Comparison of ENCODE assay signal across 12 cellular contexts in the genomic region with DNA sequence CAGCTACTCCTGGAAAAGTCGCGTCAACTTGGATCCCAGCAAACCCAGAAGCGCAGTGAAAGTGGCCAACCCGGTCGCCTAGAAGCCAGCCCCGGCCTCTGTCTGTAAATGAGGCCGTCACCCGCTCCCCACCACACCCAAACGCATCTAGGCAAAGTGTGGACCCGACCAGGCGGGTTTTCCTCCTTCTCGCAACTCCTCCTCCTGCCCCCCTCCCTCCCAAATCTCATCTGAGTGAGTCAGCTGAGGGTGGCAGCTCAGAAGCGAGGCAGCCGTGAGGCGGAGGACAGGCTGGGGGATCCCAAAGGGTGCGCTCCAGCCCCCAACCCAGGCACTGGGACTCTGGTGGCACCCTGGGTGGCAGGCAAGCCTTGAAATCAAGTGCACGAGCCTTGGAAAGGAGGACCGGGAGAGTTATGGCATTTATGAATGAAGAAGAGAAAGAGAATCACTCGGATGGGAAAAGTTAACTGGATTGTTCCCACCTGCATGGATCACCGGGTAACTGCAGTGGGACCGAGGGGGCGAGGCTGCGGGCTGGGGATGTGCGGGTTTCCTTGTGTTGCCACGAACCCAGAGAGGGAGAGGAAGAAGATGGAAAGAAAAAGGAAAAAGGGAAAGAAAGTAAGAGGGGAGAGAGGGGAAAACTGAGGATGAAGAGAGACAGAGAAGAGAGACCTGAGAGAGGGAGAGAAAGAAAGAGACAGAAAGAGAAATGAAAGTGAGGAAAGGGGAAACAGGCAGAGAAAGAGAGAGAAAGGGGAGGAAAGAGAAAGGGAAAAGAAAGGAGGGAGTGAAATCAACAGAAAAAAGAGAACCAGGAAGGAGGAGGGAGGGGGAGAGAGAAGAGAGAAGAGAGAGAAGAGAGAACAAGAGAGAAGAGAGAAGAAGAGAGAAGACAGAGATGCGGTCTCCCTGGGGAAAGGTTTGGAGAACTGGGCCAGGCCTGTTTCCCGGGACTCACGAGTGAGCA. TPM values are rescaled to one million over a fixed set of nuclear protein-coding genes. Genes with fewer than 3 reads are reported as not detected.
A peak's percentile ranks its signal among the peaks of the same experiment; 100 is the strongest.
DNase-seq lines count a peak whose midpoint lies in the region; ATAC-seq and TF ChIP-seq lines count a peak whose summit lies in the region.
"Had no signal": no experiment of that assay in that cellular context is flagged by ENCODE, and none has a peak within 500 bp of the region (broad histone marks: within the 10 kb centered on the region; RNA-seq: fewer than 3 reads in every experiment).

APCDD1L (minus strand) TSS at position 160 of the 973 bp plus-strand sequence. CDS start 692 bp downstream, outside the sequence.

- H3K27ac ChIP-seq in neuronal stem cell (replicated peaks; ENCODE audit: low read length), result no peak within 1 kb of the TSS

- peak within 1 kb of the TSS; percentile 38 for H3K18ac ChIP-seq in neuronal stem cell (ENCODE audit: low read length)

- no peak within 1 kb of the TSS for H2AFZ ChIP-seq in neuronal stem cell (ENCODE audit: low read length)

- peak; percentile 78 for DNase-seq in EH (ENCODE audit: low read depth)
- peak; percentile 94 for DNase-seq in RPMI7951 (ENCODE audit: low read depth)
- DNase-seq in fibroblast of the aortic adventitia (ENCODE audit: low read depth), result peak; percentile 64
- DNase-seq in neuronal stem cell (ENCODE audit: low spot score), result peak; percentile 8
- DNase-seq in NCI-H1694 (lab: John Stamatoyannopoulos, UW), result no peak
- no peak for DNase-seq in cerebellar cortex (ENCODE audit: low spot score)
- no peak for DNase-seq in HUDEP-2 (lab: John Stamatoyannopoulos, UW; ENCODE audit: unreplicated experiment in 76 of 76)
- DNase-seq: DND-41, naive B cell, NCI-H1417 treated with DMSO at 0.1 percent for 48 hours had no signal

- H4K8ac ChIP-seq in neuronal stem cell (ENCODE audit: low read depth, low read length), result no peak within 1 kb of the TSS

- peaks cover 0 to 2% of the 10 kb centered on the region in 2 donors for H3K9me3 ChIP-seq in neuronal stem cell (replicated peaks in 1 of 2; ENCODE audit: control insufficient read depth in 2 of 2, insufficient read depth in 1 of 2, low read depth in 1 of 2, low read length in 2 of 2)

- H3K4me1 ChIP-seq in neuronal stem cell (ENCODE audit: control insufficient read depth in 2 of 2, insufficient read depth in 1 of 2, low read depth in 1 of 2, low read length in 2 of 2), result peaks cover 0 to 4% of the 10 kb centered on the region in 2 donors

- H3K9ac ChIP-seq in neuronal stem cell (ENCODE audit: low read depth, low read length, poor library complexity), result peak within 1 kb of the TSS; percentile 73

- peak within 1 kb of the TSS; percentile 74 for H3K23ac ChIP-seq in neuronal stem cell (ENCODE audit: low read depth, low read length, poor library complexity)

- H2BK12ac ChIP-seq in neuronal stem cell (ENCODE audit: low read length), result no peak within 1 kb of the TSS

- peaks cover 7 to 86% (median 37%) of the 10 kb centered on the region in 3 experiments for H3K27me3 ChIP-seq in neuronal stem cell (ENCODE audit: control insufficient read depth in 3 of 3, insufficient read depth in 3 of 3, low read depth in 1 of 3, low read length in 3 of 3)

- no peak within 1 kb of the TSS for H2BK120ac ChIP-seq in neuronal stem cell (ENCODE audit: low read depth, low read length)

- ATAC-seq in GM19023 (IDR thresholded peaks at IDR 0.05; ENCODE audit: unreplicated experiment), result no peak

- H3K4ac ChIP-seq in neuronal stem cell (ENCODE audit: low read length), result no peak within 1 kb of the TSS

- H2BK5ac ChIP-seq in neuronal stem cell (ENCODE audit: low read length), result no peak within 1 kb of the TSS

- no peak within 1 kb of the TSS for H4K91ac ChIP-seq in neuronal stem cell (ENCODE audit: low read depth, low read length, poor library complexity)

- H2BK15ac ChIP-seq in neuronal stem cell (ENCODE audit: low read length), result no peak within 1 kb of the TSS

- peak within 1 kb of the TSS; percentile 66 for H3K4me3 ChIP-seq in fibroblast of the aortic adventitia (ENCODE audit: low read depth, low read length)
- H3K4me3 ChIP-seq in neuronal stem cell (ENCODE audit: low read length in 2 of 2), result peak within 1 kb of the TSS in 1 of 2 donors; percentile 62

- no peak for TF ChIP-seq CTCF in fibroblast of the aortic adventitia (IDR thresholded peaks at IDR 0.05; ENCODE audit: insufficient read depth, low read length)

- no peak within 1 kb of the TSS for H3K14ac ChIP-seq in neuronal stem cell (ENCODE audit: low read length)

- H3K4me2 ChIP-seq in neuronal stem cell (ENCODE audit: insufficient read depth, low read length, poor library complexity, severe bottlenecking), result peak within 1 kb of the TSS; percentile 77

- peak within 1 kb of the TSS; percentile 17 for H2AK5ac ChIP-seq in neuronal stem cell (ENCODE audit: low read depth, low read length)

- WGBS in neuronal stem cell (ENCODE audit: extremely low coverage in 2 of 2, insufficient read length in 2 of 2, insufficient replicate concordance in 1 of 2), 2 donors, result no CpG with 5 or more reads among the region's 28 CpGs

- H3K36me3 ChIP-seq in neuronal stem cell (replicated peaks in 1 of 2; ENCODE audit: control insufficient read depth in 2 of 2, insufficient read depth in 2 of 2, low read length in 2 of 2), result no peaks in the 10 kb centered on the region

- peaks cover 5% of the 10 kb centered on the region for H3K79me1 ChIP-seq in neuronal stem cell (ENCODE audit: low read depth, low read length)

RNA-seq across cellular contexts. Expression of gene APCDD1L, which starts in this region (rescaled TPM):
- 122 and 149 TPM in 2 replicates for total RNA-seq in RPMI7951 (2014; rRNA removed; shearing (Covaris generic))
- 1.6 and 20.8 TPM in 2 replicates for total RNA-seq in fibroblast of the aortic adventitia (ENCODE audit: low replicate concordance)
- polyA plus RNA-seq in neuronal stem cell (2013, experiment 1 of 2), result 0.04 TPM
- polyA plus RNA-seq in neuronal stem cell (2013, experiment 2 of 2), result 0.03 TPM
- total RNA-seq: T-helper 1 cell treated with Interleukin-12 subunit alpha and Interleukin-12 subunit beta and Interleukin-4 antibody, amounts not matched to agents 30 ng/mL and 1 ng/mL, for 36 hours had no signal

Comparison
In these comparisons a context has a peak if more than half of its experiments do, and no peak if none do; other contexts are left out.
1. DNase-seq: peak in EH (single experiment), RPMI7951 (single experiment), fibroblast of the aortic adventitia (single experiment) and neuronal stem cell (single experiment); none in NCI-H1694 (single experiment), cerebellar cortex (single experiment) and HUDEP-2 (0 of 76).